23 cellular contexts compared by ENCODE assay signal in genomic region chr2:51711761-51712160, GRCh38.
"Had no signal": no experiment of that assay in that cellular context is flagged by ENCODE, and none has a peak within 500 bp of the region (broad histone marks: within the 10 kb centered on the region; RNA-seq: fewer than 3 reads in every experiment).

No MANE protein-coding gene starts in this region.

- H3K4me2 ChIP-seq: neural progenitor cell had no signal

- H2AFZ ChIP-seq: neural progenitor cell had no signal

- H3K9ac ChIP-seq: neural progenitor cell had no signal

- DNase-seq: effector memory CD8-positive, alpha-beta T cell; gastrocnemius medialis; glutamatergic neuron; left cardiac atrium; left ventricle myocardium inferior; lower lobe of right lung; natural killer cell; nucleus accumbens; ovary; sigmoid colon; small intestine; stimulated activated CD4-positive, alpha-beta T cell treated with anti-CD3 and anti-CD28 coated beads, Interleukin-2, amount 100 ng/mL, for 48 hours; stimulated activated naive CD4-positive, alpha-beta T cell treated with Interleukin-2 at 50 U/mL for 16 hours had no signal

- H3K27me3 Mint-ChIP-seq: dendritic cell treated with granulocyte-macrophage colony-stimulating factor and Interleukin-4, amounts not matched to agents 40 ng/mL and 50 ng/mL, for 4 days; effector memory CD8-positive, alpha-beta T cell; memory B cell; type B pancreatic cell had no signal

- H3K9me3 ChIP-seq: lower lobe of right lung, ovary had no signal

- ATAC-seq: effector memory CD8-positive, alpha-beta T cell; gastrocnemius medialis; left cardiac atrium; lower lobe of right lung; natural killer cell had no signal

- H3K9me3 Mint-ChIP-seq: type B pancreatic cell had no signal

- H3K4me1 Mint-ChIP-seq: memory B cell, mesothelial cell of epicardium, natural killer cell had no signal

- FAIRE-seq: keratinocyte, urothelium cell line had no signal

- H3K36me3 Mint-ChIP-seq: memory B cell, natural killer cell, neural progenitor cell, type B pancreatic cell had no signal

- H3K4me3 ChIP-seq: esophagus muscularis mucosa, gastrocnemius medialis, left ventricle myocardium inferior, lower lobe of right lung, neural progenitor cell, ovary, right atrium auricular region, sigmoid colon had no signal

- H3K27ac ChIP-seq: epithelial cell of prostate, esophagus muscularis mucosa, gastrocnemius medialis, left ventricle myocardium inferior, lower lobe of right lung, neural progenitor cell, ovary, right atrium auricular region, sigmoid colon had no signal

- H3K27me3 ChIP-seq: esophagus muscularis mucosa, gastrocnemius medialis, neural progenitor cell, ovary, right atrium auricular region, sigmoid colon had no signal

- H3K4me1 ChIP-seq: esophagus muscularis mucosa, gastrocnemius medialis, left ventricle myocardium inferior, lower lobe of right lung, neural progenitor cell, right atrium auricular region, sigmoid colon had no signal

- H3K36me3 ChIP-seq: esophagus muscularis mucosa, gastrocnemius medialis, left ventricle myocardium inferior, lower lobe of right lung, neural progenitor cell, ovary, right atrium auricular region, sigmoid colon had no signal

- H3K4me3 Mint-ChIP-seq: dendritic cell treated with granulocyte-macrophage colony-stimulating factor and Interleukin-4, amounts not matched to agents 40 ng/mL and 50 ng/mL, for 4 days; effector memory CD8-positive, alpha-beta T cell; memory B cell; mesothelial cell of epicardium; natural killer cell; neural progenitor cell; type B pancreatic cell had no signal

- H3K27ac Mint-ChIP-seq: dendritic cell treated with granulocyte-macrophage colony-stimulating factor and Interleukin-4, amounts not matched to agents 40 ng/mL and 50 ng/mL, for 4 days; effector memory CD8-positive, alpha-beta T cell; memory B cell; mesothelial cell of epicardium; natural killer cell; neural progenitor cell; type B pancreatic cell had no signal
